8 cellular contexts compared by ENCODE assay signal in the genomic region with DNA sequence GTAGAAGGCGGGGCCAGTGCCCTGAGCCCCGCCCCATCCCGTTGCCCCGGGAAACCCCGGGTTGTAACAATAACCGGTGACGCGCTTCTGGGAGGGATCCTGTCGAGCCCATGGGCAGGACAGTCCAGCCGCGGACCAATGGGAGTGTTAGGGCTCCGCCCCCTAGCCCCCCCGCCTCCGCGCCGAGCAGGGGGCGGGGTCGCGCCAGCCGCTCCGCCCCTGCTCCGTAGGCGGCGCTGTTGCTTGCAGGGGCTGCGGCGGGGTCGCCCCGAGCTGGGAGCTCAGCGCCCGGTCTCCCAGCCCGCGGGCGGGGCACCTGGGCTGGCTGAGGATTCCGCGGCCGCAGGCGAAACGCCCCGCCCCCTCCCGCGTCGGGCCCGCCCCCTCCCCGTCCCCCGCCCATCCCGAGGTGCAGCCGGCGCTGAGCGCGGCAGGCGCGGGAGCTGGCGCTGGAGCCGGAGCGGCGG. TPM values are rescaled to one million over a fixed set of nuclear protein-coding genes. Genes with fewer than 3 reads are reported as not detected.
DNase-seq lines count a peak whose midpoint lies in the region; ATAC-seq and TF ChIP-seq lines count a peak whose summit lies in the region.

A gene (plus strand): TSS at position 407 of the 467 bp plus-strand sequence.

- TF ChIP-seq POLR2A in spleen (IDR thresholded peaks at IDR 0.05) = no peak

- peaks cover 20% of the 10 kb centered on the region for H3K4me1 ChIP-seq in ACC112 (ENCODE audit: control insufficient read depth, insufficient read depth, low read length, unreplicated experiment)
- H3K4me1 ChIP-seq in spleen = peaks cover 14 to 47% (median 30%) of the 10 kb centered on the region in 6 donors

- WGBS in spleen, 5 donors = 0 to 1% (median 0%) methylated on average over 6 to 56 of the region's 56 CpGs

- no peak within 1 kb of the TSS for H2AFZ ChIP-seq in ACC112 (ENCODE audit: low read length, unreplicated experiment)

- H3K79me2 ChIP-seq in ACC112 (ENCODE audit: control insufficient read depth, insufficient read depth, low read length, unreplicated experiment) = no peaks in the 10 kb centered on the region

- TF ChIP-seq CTCF in spleen (IDR thresholded peaks at IDR 0.05 in 8 of 11, conservative IDR thresholded peaks at IDR 0.05 in 3 of 11) = peak in 10 of 11 experiments; percentile 8 to 85 (median 74)

- intact Hi-C loops in spleen (cut with DNase I; ENCODE audit: low total_unique reads) = no loop called here

- H3K4me3 ChIP-seq in ACC112 (ENCODE audit: low read depth, low read length) (peak within 1 kb of the TSS; percentile 71), spleen (peak within 1 kb of the TSS; percentile 53 to 85 (median 66))

- H3K9me3 ChIP-seq in spleen = no peaks in the 10 kb centered on the region

- DNase-seq in NCI-H2227 (lab: John Stamatoyannopoulos, UW; ENCODE audit: unreplicated experiment) = peak; percentile 99
- DNase-seq in activated CD4-positive, CD25-positive, alpha-beta regulatory T cell (lab: John Stamatoyannopoulos, UW) = peak; percentile 68 to 86 (median 80)
- peak; percentile 98 for DNase-seq in cerebellar cortex (ENCODE audit: low spot score)
- peak; percentile 96 for DNase-seq in iris pigment epithelial cell (ENCODE audit: low read depth)
- peak; percentile 98 for DNase-seq in spleen

- H3K36me3 ChIP-seq in ACC112 (ENCODE audit: insufficient read depth, low read length) (no peaks in the 10 kb centered on the region), spleen (no peaks in the 10 kb centered on the region)

- H3K27ac ChIP-seq in ACC112 (ENCODE audit: low read depth, low read length) (no peak within 1 kb of the TSS), spleen (peak within 1 kb of the TSS in 4 of 8 donors; percentile 10 to 79 (median 66))

- peak; percentile 83 for ATAC-seq in GM18873 (IDR thresholded peaks at IDR 0.05; ENCODE audit: low FRiP score, unreplicated experiment)
- peak; percentile 89 for ATAC-seq in HG03175 (IDR thresholded peaks at IDR 0.05; ENCODE audit: unreplicated experiment)

- peaks cover 28% of the 10 kb centered on the region for H3K27me3 ChIP-seq in ACC112 (ENCODE audit: insufficient read depth, low read length)
- peaks cover 0 to 73% (median 25%) of the 10 kb centered on the region in 7 donors for H3K27me3 ChIP-seq in spleen (replicated peaks in 1 of 7)

RNA-seq across cellular contexts. Expression of the gene that starts here (rescaled TPM):
- 1 to 10 TPM in 2 of 7 donors, under 1 TPM in 4, not detected in 1; 0.26 to 1.6 (median 0.41) TPM for total RNA-seq in spleen
- polyA plus RNA-seq in spleen = under 1 TPM; 0.14 to 0.20 (median 0.19) TPM
